In the genomic region with DNA sequence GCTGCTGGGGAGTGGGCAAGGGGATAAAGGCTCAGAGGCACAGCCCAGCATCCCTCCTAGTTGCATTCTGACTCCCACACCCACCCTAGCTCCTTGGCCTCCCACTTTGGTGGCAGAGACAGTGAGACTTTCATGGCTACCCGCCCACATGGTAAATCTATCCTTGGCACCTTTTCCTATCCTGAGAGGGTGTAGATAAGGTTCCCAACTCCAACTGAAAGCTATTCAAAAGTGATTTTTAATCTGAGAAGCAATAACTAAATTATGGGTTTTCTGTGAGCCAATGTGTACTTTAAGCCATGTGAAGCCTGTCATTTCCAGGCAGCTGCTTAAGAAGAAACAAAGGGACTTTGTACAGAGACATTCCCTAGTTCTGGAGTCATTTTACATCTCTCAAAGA, we compare ENCODE assay signal across 1 cellular context.
TF ChIP-seq lines count a peak whose summit lies in the region.

No MANE protein-coding gene starts in this region.

TF ChIP-seq in SK-N-SH treated with all-trans-retinoic acid at 6 μM for 48 hours, 23 proteins besides CTCF, POLR2A, EP300 and RAD21 (continued from another document):
- TF ChIP-seq RARB (CRISPR knock-in tag; IDR thresholded peaks at IDR 0.05) (no peak), BACH2 (CRISPR knock-in tag; IDR thresholded peaks at IDR 0.05; ENCODE audit: borderline replicate concordance) (no peak)
